7 cellular contexts compared by ENCODE assay signal in the genomic region with DNA sequence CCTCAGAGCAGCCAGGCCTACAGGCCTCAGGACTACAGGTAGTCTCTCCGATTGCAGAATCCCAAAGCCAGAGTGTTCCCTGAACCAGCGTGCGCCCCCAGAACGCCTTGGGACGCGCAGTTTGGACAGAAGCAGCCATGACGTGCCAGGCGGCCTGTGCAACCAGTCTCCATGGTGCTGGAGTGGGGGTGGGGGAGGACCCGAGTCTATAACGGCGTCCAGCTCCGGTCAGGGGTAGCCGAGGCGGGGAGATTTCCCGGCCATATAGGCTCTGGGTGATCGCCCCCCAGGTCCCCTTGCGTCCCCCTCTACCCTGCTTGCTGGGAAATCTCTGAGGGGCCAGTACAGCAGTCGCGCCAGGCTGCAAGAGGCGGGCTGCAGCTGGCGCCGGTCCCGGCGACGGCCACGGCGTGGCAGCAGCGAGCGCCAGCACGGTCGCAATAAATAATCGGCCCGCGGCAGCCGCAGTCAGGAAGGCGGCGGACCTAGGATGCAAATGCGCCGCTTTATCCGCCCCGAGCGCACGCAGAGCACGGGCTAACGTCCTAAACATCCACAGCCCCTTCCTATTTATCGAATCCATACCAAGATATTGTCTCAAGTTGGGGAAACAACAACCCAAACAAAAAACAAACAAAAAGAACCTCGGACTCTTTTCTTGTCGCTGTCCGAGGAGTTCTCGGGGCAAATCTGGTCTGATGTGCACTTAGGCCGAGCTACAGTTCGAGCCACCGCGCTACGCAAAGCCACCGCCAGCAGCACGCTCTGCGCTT.
DNase-seq lines count a peak whose midpoint lies in the region; ATAC-seq and TF ChIP-seq lines count a peak whose summit lies in the region.

No MANE protein-coding gene starts in this region.

- ATAC-seq in central memory CD8-positive, alpha-beta T cell (replicated peaks; ENCODE audit: extremely low read depth, poor library complexity, severe bottlenecking), result peak; percentile 69

- peaks cover 16% of the 10 kb centered on the region for H3K36me3 Mint-ChIP-seq in central memory CD8-positive, alpha-beta T cell (ENCODE audit: insufficient read depth)

- no peaks in the 10 kb centered on the region for H3K9me3 Mint-ChIP-seq in central memory CD8-positive, alpha-beta T cell

- peak overlapping the region; percentile 77 for H3K27ac Mint-ChIP-seq in central memory CD8-positive, alpha-beta T cell (ENCODE audit: low read depth)

- DNase-seq in HFF-Myc (ENCODE audit: extremely low read depth, low read depth), result no peak
- peak; percentile 72 for DNase-seq in NCI-H1048 (lab: John Stamatoyannopoulos, UW)
- DNase-seq in UCSD-AML1 (lab: John Stamatoyannopoulos, UW; ENCODE audit: unreplicated experiment), result peak; percentile 70
- no peak for DNase-seq in central memory CD8-positive, alpha-beta T cell (ENCODE audit: low spot score in 2 of 2)
- DNase-seq in left kidney (ENCODE audit: low read depth, low spot score), result peak; percentile 91
- DNase-seq in stimulated activated CD4-positive, alpha-beta T cell treated with anti-CD3 and anti-CD28 coated beads, Interleukin-2, amount 100 ng/mL, for 24 hours, result peak; percentile 68 to 75

- H3K4me1 Mint-ChIP-seq in central memory CD8-positive, alpha-beta T cell, result peaks cover 43% of the 10 kb centered on the region

- H3K27me3 Mint-ChIP-seq in central memory CD8-positive, alpha-beta T cell, result peaks cover 96% of the 10 kb centered on the region

- TF ChIP-seq CTCF in GM12875 (IDR thresholded peaks at IDR 0.05; ENCODE audit: borderline replicate concordance, insufficient read depth, low read depth, low read length), result peak; percentile 88
- peak; percentile 77 for TF ChIP-seq CTCF in HFF-Myc (IDR thresholded peaks at IDR 0.05; ENCODE audit: low read depth, low read length, missing control alignments)

- peak overlapping the region; percentile 82 for H3K4me3 Mint-ChIP-seq in central memory CD8-positive, alpha-beta T cell

- H3K4me3 ChIP-seq in GM12875 (ENCODE audit: low read depth, low read length), result peak overlapping the region; percentile 33
- H3K4me3 ChIP-seq in HFF-Myc (replicated peaks; ENCODE audit: low read depth, low read length), result peak overlapping the region; percentile 50

Comparison
In these comparisons a context has a peak if more than half of its experiments do, and no peak if none do; other contexts are left out.
1. DNase-seq: peak in NCI-H1048 (single experiment), UCSD-AML1 (single experiment), left kidney (single experiment) and stimulated activated CD4-positive, alpha-beta T cell treated with anti-CD3 and anti-CD28 coated beads, Interleukin-2, amount 100 ng/mL, for 24 hours (2 of 2); none in HFF-Myc (single experiment) and central memory CD8-positive, alpha-beta T cell (0 of 2).